ENCODE assay signal across 7 cellular contexts in genomic region chr1:233440952-233441401, GRCh38.
A peak's percentile ranks its signal among the peaks of the same experiment; 100 is the strongest.
DNase-seq lines count a peak whose midpoint lies in the region; ATAC-seq, FAIRE-seq and TF ChIP-seq lines count a peak whose summit lies in the region.

No MANE protein-coding gene starts in this region.

- DNase-seq in EL (peak; percentile 40), NCI-H2227 treated with DMSO at 0.1 percent for 48 hours (lab: John Stamatoyannopoulos, UW) (peak; percentile 81), astrocyte (ENCODE audit: low read depth) (peak; percentile 62), iPS DF 6.9 (ENCODE audit: low read depth, low spot score) (peak; percentile 58), stromal cell of bone marrow (ENCODE audit: low read depth) (peak; percentile 39)
- no peak for DNase-seq in stimulated activated CD4-positive, alpha-beta T cell treated with anti-CD3 and anti-CD28 coated beads, Interleukin-2, amount 100 ng/mL, for 48 hours

- H3K4me2 ChIP-seq in astrocyte (ENCODE audit: low read length): peak overlapping the region; percentile 15

- peak; percentile 85 for TF ChIP-seq CTCF in astrocyte (IDR thresholded peaks at IDR 0.05; ENCODE audit: insufficient read depth, low read depth, low read length)

- WGBS in iPS DF 6.9 (ENCODE audit: insufficient coverage, insufficient read length): no CpG with 5 or more reads among the region's 9 CpGs

- H3K36me3 ChIP-seq in astrocyte (ENCODE audit: insufficient read depth, low read length) (no peaks in the 10 kb centered on the region), iPS DF 6.9 (ENCODE audit: control insufficient read depth, insufficient read depth, low read length) (no peaks in the 10 kb centered on the region)

- peaks cover 8% of the 10 kb centered on the region for H3K27me3 Mint-ChIP-seq in astrocyte (ENCODE audit: low read depth, unreplicated experiment)

- H3K27ac ChIP-seq in astrocyte (ENCODE audit: low read depth, low read length) (no peak overlapping the region), iPS DF 6.9 (ENCODE audit: low read length) (no peak overlapping the region)

- H3K4me1 ChIP-seq in astrocyte (ENCODE audit: insufficient read depth, low read length) (peaks cover 16% of the 10 kb centered on the region), iPS DF 6.9 (ENCODE audit: control insufficient read depth, insufficient read depth, low read length) (no peaks in the 10 kb centered on the region)

- H4K20me1 ChIP-seq in astrocyte (ENCODE audit: insufficient read depth, low read length): no peaks in the 10 kb centered on the region

- H3K9me3 Mint-ChIP-seq in astrocyte (ENCODE audit: unreplicated experiment): no peaks in the 10 kb centered on the region

- H3K4me3 Mint-ChIP-seq in astrocyte (ENCODE audit: unreplicated experiment): no peak overlapping the region

- H3K4me3 ChIP-seq in astrocyte (ENCODE audit: insufficient read depth, low read depth, low read length) (no peak overlapping the region), iPS DF 6.9 (ENCODE audit: low read length) (no peak overlapping the region)

- peak overlapping the region; percentile 32 for H2AFZ ChIP-seq in astrocyte (ENCODE audit: low read depth, low read length)

- H3K9me3 ChIP-seq in astrocyte (ENCODE audit: insufficient read depth, low read depth, low read length): no peaks in the 10 kb centered on the region
- H3K9me3 ChIP-seq in iPS DF 6.9 (ENCODE audit: control insufficient read depth, insufficient read depth, low read length): no peaks in the 10 kb centered on the region; the same call in 1 of the 2 replicates

- H3K36me3 Mint-ChIP-seq in astrocyte (ENCODE audit: low read depth, unreplicated experiment): no peaks in the 10 kb centered on the region

- H3K27me3 ChIP-seq in astrocyte (ENCODE audit: insufficient read depth, low read length) (peaks cover 3% of the 10 kb centered on the region), iPS DF 6.9 (ENCODE audit: control insufficient read depth, insufficient read depth, low read length) (no peaks in the 10 kb centered on the region)

- H3K27ac Mint-ChIP-seq in astrocyte (ENCODE audit: unreplicated experiment): no peak overlapping the region

- H3K9ac ChIP-seq in astrocyte (ENCODE audit: low read length): no peak overlapping the region

- ATAC-seq in HG02610 (IDR thresholded peaks at IDR 0.05; ENCODE audit: unreplicated experiment): peak; percentile 46

- no peak for FAIRE-seq in astrocyte (lab: Jason Lieb, UNC)

- H3K4me1 Mint-ChIP-seq in astrocyte (ENCODE audit: low read depth, unreplicated experiment): peaks cover 4% of the 10 kb centered on the region

- H3K79me2 ChIP-seq in astrocyte (ENCODE audit: insufficient read depth, low read length): no peaks in the 10 kb centered on the region

Comparison
In these comparisons a context has a peak if more than half of its experiments do, and no peak if none do; other contexts are left out.
1. DNase-seq: peak in EL (single experiment), NCI-H2227 treated with DMSO at 0.1 percent for 48 hours (single experiment), astrocyte (single experiment), iPS DF 6.9 (single experiment) and stromal cell of bone marrow (single experiment); none in stimulated activated CD4-positive, alpha-beta T cell treated with anti-CD3 and anti-CD28 coated beads, Interleukin-2, amount 100 ng/mL, for 48 hours (0 of 2).